28 cellular contexts compared by ENCODE assay signal in the genomic region with DNA sequence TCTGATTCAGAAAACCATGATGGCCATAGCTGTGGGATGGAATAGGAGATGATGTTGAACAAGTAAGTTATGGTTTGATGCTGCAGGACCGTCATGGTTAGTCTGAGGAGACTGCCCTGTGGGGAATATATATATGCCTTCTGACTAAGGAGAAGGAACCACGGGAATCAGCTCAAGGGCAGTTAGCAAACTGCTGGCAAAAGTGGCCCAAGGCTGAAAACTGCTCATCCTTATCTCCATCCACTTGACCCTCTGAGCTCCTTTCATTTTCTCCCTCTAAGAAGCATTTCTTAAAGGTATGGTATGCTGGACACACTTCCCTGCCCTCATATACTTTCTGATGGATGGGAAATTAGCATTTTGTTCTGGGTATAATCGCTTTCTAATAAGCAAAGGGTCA.
"Had no signal": no experiment of that assay in that cellular context is flagged by ENCODE, and none has a peak within 500 bp of the region (broad histone marks: within the 10 kb centered on the region; RNA-seq: fewer than 3 reads in every experiment).

No MANE protein-coding gene starts in this region.

- H3K4me1 ChIP-seq: colonic mucosa, gastroesophageal sphincter, neural progenitor cell, parathyroid adenoma had no signal

- H3K4me3 ChIP-seq: colonic mucosa, gastroesophageal sphincter, heart right ventricle, lung, neural progenitor cell, smooth muscle cell had no signal

- H3K27me3 ChIP-seq: colonic mucosa, gastroesophageal sphincter, heart right ventricle, neural progenitor cell had no signal

- H3K36me3 Mint-ChIP-seq: immature natural killer cell; natural killer cell; stimulated activated memory B cell treated with anti-CD40 and anti-IgM and Interleukin-4, amounts not matched to agents 10 μg/mL and 1 μg/mL and 100 μg/mL, for 72 hours had no signal

- DNase-seq: colonic mucosa; effector CD8-positive, alpha-beta T cell; endodermal cell; foreskin fibroblast; heart right ventricle; hippocampal formation; immature natural killer cell; islet precursor cell; kidney glomerular epithelial cell; left colon; natural killer cell; stimulated activated CD4-positive, alpha-beta T cell treated with anti-CD3 and anti-CD28 coated beads, Interleukin-12 subunit alpha, Interleukin-12 subunit beta, amount 100 ng/mL, for 4 hours; stimulated activated CD4-positive, alpha-beta T cell treated with anti-CD3 and anti-CD28 coated beads, Interleukin-2, amount 100 ng/mL, for 24 hours; stimulated activated CD4-positive, alpha-beta T cell treated with anti-CD3 and anti-CD28 coated beads, Interleukin-4, amount 100 ng/mL, for 24 hours; stimulated activated naive CD8-positive, alpha-beta T cell treated with anti-CD3 and anti-CD28 coated beads, Interleukin-15, Interleukin-2, amounts not matched to agents 100 U/mL and 50 U/mL, for 24 hours had no signal

- ATAC-seq: esophagus mucosa; gastroesophageal sphincter; heart right ventricle; left colon; natural killer cell; stimulated activated memory B cell treated with anti-CD40 and anti-IgM and Interleukin-4, amounts not matched to agents 10 μg/mL and 1 μg/mL and 100 μg/mL, for 72 hours; stimulated activated naive CD8-positive, alpha-beta T cell treated with anti-CD3 and anti-CD28 coated beads, Interleukin-15, Interleukin-2, amounts not matched to agents 100 U/mL and 50 U/mL, for 24 hours had no signal

- H3K4me2 ChIP-seq: neural progenitor cell, smooth muscle cell had no signal

- H3K27me3 Mint-ChIP-seq: central memory CD8-positive, alpha-beta T cell; dendritic cell treated with granulocyte-macrophage colony-stimulating factor and Interleukin-4, amounts not matched to agents 40 ng/mL and 50 ng/mL, for 4 days; memory B cell; progenitor cell of endocrine pancreas; stimulated activated memory B cell treated with anti-CD40 and anti-IgM and Interleukin-4, amounts not matched to agents 10 μg/mL and 1 μg/mL and 100 μg/mL, for 72 hours had no signal

- H3K9ac ChIP-seq: neural progenitor cell, parathyroid adenoma had no signal

- H3K9me3 ChIP-seq: colonic mucosa, gastroesophageal sphincter, heart right ventricle had no signal

- H3K9me3 Mint-ChIP-seq: central memory CD8-positive, alpha-beta T cell; dendritic cell treated with granulocyte-macrophage colony-stimulating factor and Interleukin-4, amounts not matched to agents 40 ng/mL and 50 ng/mL, for 4 days; endodermal cell; immature natural killer cell; memory B cell; natural killer cell; neural progenitor cell; stimulated activated memory B cell treated with anti-CD40 and anti-IgM and Interleukin-4, amounts not matched to agents 10 μg/mL and 1 μg/mL and 100 μg/mL, for 72 hours; type B pancreatic cell had no signal

- H3K4me3 Mint-ChIP-seq: central memory CD8-positive, alpha-beta T cell; dendritic cell treated with granulocyte-macrophage colony-stimulating factor and Interleukin-4, amounts not matched to agents 40 ng/mL and 50 ng/mL, for 4 days; endodermal cell; immature natural killer cell; memory B cell; natural killer cell; neural progenitor cell; stimulated activated memory B cell treated with anti-CD40 and anti-IgM and Interleukin-4, amounts not matched to agents 10 μg/mL and 1 μg/mL and 100 μg/mL, for 72 hours; type B pancreatic cell had no signal

- H3K27ac ChIP-seq: colonic mucosa, epithelial cell of prostate, gastroesophageal sphincter, heart right ventricle, neural progenitor cell, parathyroid adenoma had no signal

- H3K36me3 ChIP-seq: colonic mucosa, gastroesophageal sphincter, heart right ventricle, neural progenitor cell had no signal

- H3K79me2 ChIP-seq: parathyroid adenoma had no signal

- H3K4me1 Mint-ChIP-seq: central memory CD8-positive, alpha-beta T cell; immature natural killer cell; stimulated activated memory B cell treated with anti-CD40 and anti-IgM and Interleukin-4, amounts not matched to agents 10 μg/mL and 1 μg/mL and 100 μg/mL, for 72 hours had no signal

- H2AFZ ChIP-seq: neural progenitor cell, parathyroid adenoma had no signal

- H3K27ac Mint-ChIP-seq: dendritic cell treated with granulocyte-macrophage colony-stimulating factor and Interleukin-4, amounts not matched to agents 40 ng/mL and 50 ng/mL, for 4 days; endodermal cell; immature natural killer cell; memory B cell; natural killer cell; neural progenitor cell; stimulated activated memory B cell treated with anti-CD40 and anti-IgM and Interleukin-4, amounts not matched to agents 10 μg/mL and 1 μg/mL and 100 μg/mL, for 72 hours; type B pancreatic cell had no signal
